Comparison of ENCODE assay signal across 13 cellular contexts in the genomic region with DNA sequence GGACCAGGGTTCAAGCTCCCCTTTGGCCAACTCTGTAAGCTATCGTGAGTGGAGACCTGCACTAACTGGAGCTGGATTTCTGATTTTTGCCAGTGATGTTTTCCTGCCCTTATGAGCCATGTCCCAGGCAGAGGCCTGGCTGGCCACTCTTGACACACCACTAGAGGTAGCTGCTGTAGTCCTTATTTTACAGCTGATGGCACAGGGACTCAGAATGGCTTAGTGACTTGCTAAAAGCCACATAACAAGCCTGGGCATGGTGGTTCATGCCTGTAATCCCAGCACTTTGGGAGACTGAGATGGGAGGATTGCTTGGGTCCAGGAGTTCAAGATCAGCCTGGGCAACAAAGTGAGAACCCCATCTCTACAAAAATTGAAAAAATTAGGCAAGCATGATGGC. TPM values are rescaled to one million over a fixed set of nuclear protein-coding genes. Genes with fewer than 3 reads are reported as not detected.
DNase-seq lines count a peak whose midpoint lies in the region; ATAC-seq and TF ChIP-seq lines count a peak whose summit lies in the region.
"Had no signal": no experiment of that assay in that cellular context is flagged by ENCODE, and none has a peak within 500 bp of the region (broad histone marks: within the 10 kb centered on the region; RNA-seq: fewer than 3 reads in every experiment).

No MANE protein-coding gene starts in this region.

- peaks cover 7% of the 10 kb centered on the region for H3K4me1 Mint-ChIP-seq in HFFc6 (ENCODE audit: low read depth)

- H3K4me3 ChIP-seq in BE2C (ENCODE audit: low read depth, low read length): no peak overlapping the region
- H3K4me3 ChIP-seq in WERI-Rb-1 (ENCODE audit: low read depth, low read length): no peak overlapping the region
- no peak overlapping the region for H3K4me3 ChIP-seq in kidney epithelial cell (ENCODE audit: low read depth, low read length)
- no peak overlapping the region for H3K4me3 ChIP-seq in trophoblast cell (ENCODE audit: low read depth, low read length)

- H4K91ac ChIP-seq in trophoblast cell (ENCODE audit: low read depth, low read length): no peak overlapping the region

- H3K4me1 ChIP-seq in BE2C (no peaks in the 10 kb centered on the region), trophoblast cell (ENCODE audit: control insufficient read depth in 1 of 2, insufficient read depth in 2 of 2, low read length in 2 of 2) (peaks cover 1 to 3% of the 10 kb centered on the region in 2 experiments)

- no peak for DNase-seq in BE2C
- peak; percentile 33 for DNase-seq in HFFc6
- peak; percentile 60 for DNase-seq in WERI-Rb-1
- no peak for DNase-seq in kidney epithelial cell (ENCODE audit: low read depth)
- no peak for DNase-seq in hepatic stellate cell (ENCODE audit: low spot score)
- DNase-seq in trophoblast cell: no peak
- DNase-seq: activated CD4-positive, alpha-beta T cell treated with anti-CD3 and anti-CD28 coated beads for 48 hours; activated naive CD4-positive, alpha-beta T cell treated with anti-CD3 and anti-CD28 coated beads, Interleukin-2, amount 50 U/mL, for 16 hours; NCI-H1694 treated with DMSO at 0.1 percent for 48 hours; stimulated activated naive CD4-positive, alpha-beta T cell had no signal

- no peak overlapping the region for H3K4me3 Mint-ChIP-seq in HFFc6

- H2AFZ ChIP-seq in trophoblast cell (ENCODE audit: insufficient read depth, low read length, poor library complexity): no peak overlapping the region

- H3K9me3 ChIP-seq in BE2C (no peaks in the 10 kb centered on the region), WERI-Rb-1 (ENCODE audit: severe bottlenecking) (no peaks in the 10 kb centered on the region), trophoblast cell (ENCODE audit: insufficient read depth, low read depth, low read length) (peaks cover 4% of the 10 kb centered on the region)

- ATAC-seq in HG02973 (IDR thresholded peaks at IDR 0.05; ENCODE audit: unreplicated experiment) (no peak), HG02884 (IDR thresholded peaks at IDR 0.05; ENCODE audit: unreplicated experiment) (no peak)

- H2BK120ac ChIP-seq in trophoblast cell (ENCODE audit: insufficient read depth, low read length, poor library complexity): no peak overlapping the region

- H3K27ac Mint-ChIP-seq in HFFc6: no peak overlapping the region

- peak; percentile 42 for TF ChIP-seq CTCF in BE2C (IDR thresholded peaks at IDR 0.05; ENCODE audit: low read depth, low read length)
- peak; percentile 61 for TF ChIP-seq CTCF in HFFc6 (IDR thresholded peaks at IDR 0.05)
- peak; percentile 83 for TF ChIP-seq CTCF in WERI-Rb-1 (IDR thresholded peaks at IDR 0.05; ENCODE audit: low read depth, low read length)
- TF ChIP-seq CTCF in kidney epithelial cell (IDR thresholded peaks at IDR 0.05; ENCODE audit: insufficient read depth, low read length, poor library complexity, severe bottlenecking): peak; percentile 25

- no peak overlapping the region for H3K9ac ChIP-seq in trophoblast cell (ENCODE audit: low read length)

- H3K79me1 ChIP-seq in trophoblast cell (ENCODE audit: low read length): no peaks in the 10 kb centered on the region

- H3K27ac ChIP-seq in WERI-Rb-1 (no peak overlapping the region), trophoblast cell (ENCODE audit: low read depth, low read length) (no peak overlapping the region)

- no peaks in the 10 kb centered on the region for H3K79me2 ChIP-seq in trophoblast cell (ENCODE audit: control insufficient read depth, insufficient read depth, low read length, poor library complexity)

- H4K12ac ChIP-seq in trophoblast cell (ENCODE audit: low read depth, low read length): no peak overlapping the region

- peaks cover 28% of the 10 kb centered on the region for H3K27me3 Mint-ChIP-seq in HFFc6 (ENCODE audit: insufficient read depth)

- H4K8ac ChIP-seq in trophoblast cell (ENCODE audit: low read depth, low read length): no peak overlapping the region

- no peaks in the 10 kb centered on the region for H3K27me3 ChIP-seq in BE2C
- no peaks in the 10 kb centered on the region for H3K27me3 ChIP-seq in WERI-Rb-1 (ENCODE audit: insufficient read depth, low read depth, severe bottlenecking)
- H3K27me3 ChIP-seq in kidney epithelial cell (ENCODE audit: control insufficient read depth, insufficient read depth, low read length): peaks cover 7% of the 10 kb centered on the region
- H3K27me3 ChIP-seq in trophoblast cell (ENCODE audit: insufficient read depth, low read length): no peaks in the 10 kb centered on the region

- no peak overlapping the region for H3K4ac ChIP-seq in trophoblast cell (ENCODE audit: low read depth, low read length)

- H3K18ac ChIP-seq in trophoblast cell (ENCODE audit: low read length): no peak overlapping the region

- H3K36me3 ChIP-seq in BE2C (no peaks in the 10 kb centered on the region), WERI-Rb-1 (no peaks in the 10 kb centered on the region), kidney epithelial cell (ENCODE audit: control insufficient read depth, insufficient read depth, low read length) (no peaks in the 10 kb centered on the region), trophoblast cell (ENCODE audit: control insufficient read depth in 1 of 2, insufficient read depth in 2 of 2, low read length in 2 of 2) (no peaks in the 10 kb centered on the region)

- no peak overlapping the region for H3K4me2 ChIP-seq in trophoblast cell (ENCODE audit: low read length)

- no CpG with 5 or more reads among the region's 1 CpG for WGBS in trophoblast cell (ENCODE audit: extremely low coverage, insufficient coverage, insufficient read length)

- no peak overlapping the region for H2BK5ac ChIP-seq in trophoblast cell (ENCODE audit: low read depth, low read length, poor library complexity)

- H3K36me3 Mint-ChIP-seq in HFFc6 (ENCODE audit: low read depth): no peaks in the 10 kb centered on the region

- no peaks in the 10 kb centered on the region for H3K9me3 Mint-ChIP-seq in HFFc6

- no peak overlapping the region for H3K23ac ChIP-seq in trophoblast cell (ENCODE audit: low read length)

- no peak overlapping the region for H2AK5ac ChIP-seq in trophoblast cell (ENCODE audit: low read length)

- no peak overlapping the region for H2BK12ac ChIP-seq in trophoblast cell (ENCODE audit: low read length)

- no peak overlapping the region for H3K14ac ChIP-seq in trophoblast cell (ENCODE audit: low read length)

RNA-seq across cellular contexts. Expression of a gene that starts 33.4 kb away (rescaled TPM):
- polyA plus RNA-seq in BE2C (2012; ENCODE audit: insufficient read depth, insufficient read length, low read depth): 14.3 TPM
- not detected for total RNA-seq in HFFc6 (2021; fragmentation: NEBNext Ultra II Directional; extraction: Animal tissue kit (Norgen Biotek cat#: 25700))
- total RNA-seq in kidney epithelial cell: 8.2 and 9.4 TPM in 2 replicates
- polyA plus RNA-seq in trophoblast cell (2013): 3.0 and 3.3 TPM in 2 replicates
- total RNA-seq: myocyte had no signal

Comparison
In these comparisons a context has a peak if more than half of its experiments do, and no peak if none do; other contexts are left out.
1. DNase-seq: peak in HFFc6 (single experiment) and WERI-Rb-1 (single experiment); none in BE2C (single experiment), kidney epithelial cell (single experiment), hepatic stellate cell (single experiment) and trophoblast cell (0 of 2).
2. CTCF ChIP-seq: peak in every context shown above with its lines; median percentile 83 in WERI-Rb-1; 61 in HFFc6; 42 in BE2C; 25 in kidney epithelial cell.